Comparison of ENCODE assay signal across 8 cellular contexts in genomic region chr14:70822706-70823185, GRCh38. TPM values are rescaled to one million over a fixed set of nuclear protein-coding genes. Genes with fewer than 3 reads are reported as not detected.
A peak's percentile ranks its signal among the peaks of the same experiment; 100 is the strongest.
DNase-seq lines count a peak whose midpoint lies in the region; ATAC-seq and TF ChIP-seq lines count a peak whose summit lies in the region.

No MANE protein-coding gene starts in this region.

- in situ Hi-C loops in ACHN (cut with HindIII; ENCODE audit: low pct_ligation_motif_present, low pct_unique_long_range_greater_than_20kb, low sequenced_read_pairs), result no loop called here

- POLR2A ChIA-PET in activated CD4-positive, alpha-beta T cell treated with anti-CD3 and anti-CD28 coated beads, Interleukin-2, amount 10 ng/mL, durations not matched to agents 7 days and 5 days (lab: Charles Lee), result interaction anchor here (0.7 kb wide), 1 partner anchor 786 kb away, joined by 4 read pairs; no protein-coding TSS in a partner anchor

- ATAC-seq in omental fat pad (ENCODE audit: low FRiP score) (peak; percentile 35), HG02571 (IDR thresholded peaks at IDR 0.05; ENCODE audit: unreplicated experiment) (no peak), HG03565 (IDR thresholded peaks at IDR 0.05; ENCODE audit: unreplicated experiment) (no peak)

- TF ChIP-seq CTCF in HFF-Myc (IDR thresholded peaks at IDR 0.05; ENCODE audit: low read depth, low read length, missing control alignments), result no peak
- no peak for TF ChIP-seq CTCF in fibroblast of the aortic adventitia (IDR thresholded peaks at IDR 0.05; ENCODE audit: insufficient read depth, low read length)
- no peak for TF ChIP-seq CTCF in omental fat pad (IDR thresholded peaks at IDR 0.05)

- H3K4me3 Mint-ChIP-seq in activated CD4-positive, alpha-beta T cell treated with anti-CD3 and anti-CD28 coated beads, Interleukin-2, amount 10 ng/mL, durations not matched to agents 7 days and 5 days, result peak overlapping the region; percentile 80

- H3K4me3 ChIP-seq in HFF-Myc (replicated peaks; ENCODE audit: low read depth, low read length), result peak overlapping the region; percentile 58
- H3K4me3 ChIP-seq in fibroblast of the aortic adventitia (ENCODE audit: low read depth, low read length), result peak overlapping the region; percentile 72

- peak overlapping the region; percentile 34 for H3K27ac Mint-ChIP-seq in activated CD4-positive, alpha-beta T cell treated with anti-CD3 and anti-CD28 coated beads, Interleukin-2, amount 10 ng/mL, durations not matched to agents 7 days and 5 days

- peak; percentile 44 for DNase-seq in ACHN
- no peak for DNase-seq in HFF-Myc (ENCODE audit: extremely low read depth, low read depth)
- peak; percentile 13 for DNase-seq in activated CD4-positive, alpha-beta T cell treated with anti-CD3 and anti-CD28 coated beads, Interleukin-2, amount 10 ng/mL, durations not matched to agents 7 days and 5 days
- DNase-seq in fibroblast of the aortic adventitia (ENCODE audit: low read depth), result no peak
- DNase-seq in omental fat pad (ENCODE audit: low spot score), result no peak
- DNase-seq in NCI-H2081 treated with DMSO at 0.1 percent for 48 hours (lab: John Stamatoyannopoulos, UW), result no peak

- H3K27me3 Mint-ChIP-seq in activated CD4-positive, alpha-beta T cell treated with anti-CD3 and anti-CD28 coated beads, Interleukin-2, amount 10 ng/mL, durations not matched to agents 7 days and 5 days, result peaks cover 37% of the 10 kb centered on the region

- H3K9me3 Mint-ChIP-seq in activated CD4-positive, alpha-beta T cell treated with anti-CD3 and anti-CD28 coated beads, Interleukin-2, amount 10 ng/mL, durations not matched to agents 7 days and 5 days, result no peaks in the 10 kb centered on the region

- no peaks in the 10 kb centered on the region for H3K36me3 Mint-ChIP-seq in activated CD4-positive, alpha-beta T cell treated with anti-CD3 and anti-CD28 coated beads, Interleukin-2, amount 10 ng/mL, durations not matched to agents 7 days and 5 days (ENCODE audit: low read depth)

- H3K4me1 Mint-ChIP-seq in activated CD4-positive, alpha-beta T cell treated with anti-CD3 and anti-CD28 coated beads, Interleukin-2, amount 10 ng/mL, durations not matched to agents 7 days and 5 days, result peaks cover 21% of the 10 kb centered on the region

- CTCF ChIA-PET in activated CD4-positive, alpha-beta T cell treated with anti-CD3 and anti-CD28 coated beads, Interleukin-2, amount 10 ng/mL, durations not matched to agents 7 days and 5 days (lab: Charles Lee), result interaction anchor here (1.0 to 2.7 kb wide), 5 partner anchors 10 to 150 kb away, joined by 3 to 9 read pairs (median 4); partner anchors contain the start of gene PCNX1

RNA-seq across cellular contexts. Expression of gene MAP3K9, which starts 13.4 kb away (rescaled TPM):
- 1 to 10 TPM; 4.8 TPM for total RNA-seq in activated CD4-positive, alpha-beta T cell treated with anti-CD3 and anti-CD28 coated beads, Interleukin-2, amount 10 ng/mL, durations not matched to agents 7 days and 5 days
- under 0.01 and 0.33 TPM in 2 replicates for total RNA-seq in fibroblast of the aortic adventitia (ENCODE audit: low replicate concordance)
- 1 to 10 TPM in 2 of 4 donors, under 1 TPM in 2; 0.32 to 5.8 (median 1.1) TPM for total RNA-seq in omental fat pad

Comparison
In these comparisons a context has a peak if more than half of its experiments do, and no peak if none do; other contexts are left out.
1. DNase-seq: peak in ACHN (single experiment) and activated CD4-positive, alpha-beta T cell treated with anti-CD3 and anti-CD28 coated beads, Interleukin-2, amount 10 ng/mL, durations not matched to agents 7 days and 5 days (single experiment); none in HFF-Myc (single experiment), fibroblast of the aortic adventitia (single experiment), omental fat pad (single experiment) and NCI-H2081 treated with DMSO at 0.1 percent for 48 hours (single experiment).